ENCODE assay signal across 25 cellular contexts in the genomic region with DNA sequence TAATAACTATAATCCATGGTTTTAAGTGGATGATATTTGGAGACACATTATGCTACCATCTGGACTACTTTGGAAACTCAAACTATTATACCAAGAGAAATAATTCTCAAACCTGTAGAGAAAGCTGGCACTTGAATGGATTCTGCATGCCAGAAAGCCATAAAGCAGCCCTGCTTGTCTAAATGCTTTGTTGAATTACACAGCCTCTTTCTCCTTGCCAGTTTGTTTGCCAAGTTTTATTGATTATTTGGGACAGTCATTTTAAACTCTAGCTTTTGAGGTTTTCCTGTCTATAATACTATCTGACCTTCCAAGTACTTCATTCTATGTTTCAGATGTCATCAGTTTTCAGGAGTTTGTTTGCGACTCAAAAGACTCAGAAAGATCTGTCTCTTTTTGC. TPM values are rescaled to one million over a fixed set of nuclear protein-coding genes. Genes with fewer than 3 reads are reported as not detected.
DNase-seq lines count a peak whose midpoint lies in the region; ATAC-seq and TF ChIP-seq lines count a peak whose summit lies in the region.
"Had no signal": no experiment of that assay in that cellular context is flagged by ENCODE, and none has a peak within 500 bp of the region (broad histone marks: within the 10 kb centered on the region; RNA-seq: fewer than 3 reads in every experiment).

No MANE protein-coding gene starts in this region.

- H3K27ac Mint-ChIP-seq in neural progenitor cell = no peak overlapping the region
- H3K27ac Mint-ChIP-seq in activated T-cell treated with anti-CD3 and anti-CD28 coated beads, Interleukin-2, amount 50 U/mL, for 72 hours = no peak overlapping the region
- H3K27ac Mint-ChIP-seq: activated naive CD4-positive, alpha-beta T cell treated with anti-CD3 and anti-CD28 coated beads for 36 hours; HFFc6; stimulated activated naive CD8-positive, alpha-beta T cell treated with anti-CD3 and anti-CD28 coated beads, Interleukin-15, Interleukin-2, amounts not matched to agents 100 ng/mL and 50 ng/mL, for 24 hours had no signal

- H2AFZ ChIP-seq in neural progenitor cell (replicated peaks) = peak overlapping the region; percentile 59

- H3K9me3 ChIP-seq in MG63 = no peaks in the 10 kb centered on the region
- H3K9me3 ChIP-seq in neural progenitor cell (ENCODE audit: low read depth) = peaks cover 5% of the 10 kb centered on the region
- H3K9me3 ChIP-seq: Caco-2, lower lobe of right lung had no signal

- H3K36me3 Mint-ChIP-seq in neural progenitor cell = no peaks in the 10 kb centered on the region
- H3K36me3 Mint-ChIP-seq in activated T-cell treated with anti-CD3 and anti-CD28 coated beads, Interleukin-2, amount 50 U/mL, for 72 hours (ENCODE audit: insufficient read depth in 2 of 2) = no peaks in the 10 kb centered on the region

- no peaks in the 10 kb centered on the region for H3F3A ChIP-seq in neural progenitor cell (ENCODE audit: low read depth)

- ATAC-seq in GM18520 (IDR thresholded peaks at IDR 0.05; ENCODE audit: unreplicated experiment) = no peak
- no peak for ATAC-seq in activated T-cell treated with anti-CD3 and anti-CD28 coated beads, Interleukin-2, amount 50 U/mL, for 72 hours (replicated peaks in 1 of 2)
- ATAC-seq: activated T-cell treated with anti-CD3 and anti-CD28 coated beads, Interleukin-2, amount 50 U/mL, for 4 hours; lower lobe of right lung had no signal

- no peak overlapping the region for H3K4me3 Mint-ChIP-seq in neural progenitor cell
- no peak overlapping the region for H3K4me3 Mint-ChIP-seq in activated T-cell treated with anti-CD3 and anti-CD28 coated beads, Interleukin-2, amount 50 U/mL, for 72 hours
- H3K4me3 Mint-ChIP-seq: activated naive CD4-positive, alpha-beta T cell treated with anti-CD3 and anti-CD28 coated beads for 36 hours; activated T-cell treated with anti-CD3 and anti-CD28 coated beads, Interleukin-2, amount 50 U/mL, for 4 hours; HFFc6; stimulated activated naive CD8-positive, alpha-beta T cell treated with anti-CD3 and anti-CD28 coated beads, Interleukin-15, Interleukin-2, amounts not matched to agents 100 ng/mL and 50 ng/mL, for 24 hours had no signal

- H3K4me3 ChIP-seq in MG63 (no peak overlapping the region), neural progenitor cell (no peak overlapping the region)
- H3K4me3 ChIP-seq: dorsolateral prefrontal cortex, lower lobe of right lung, skin epidermis had no signal

- no peaks in the 10 kb centered on the region for H3K79me2 ChIP-seq in neural progenitor cell (ENCODE audit: low read depth)

- no peak overlapping the region for H3K27ac ChIP-seq in neural progenitor cell
- H3K27ac ChIP-seq: 22Rv1, dorsolateral prefrontal cortex, lower lobe of right lung, skin epidermis had no signal

- H4K20me1 ChIP-seq in neural progenitor cell (ENCODE audit: low read depth) = no peaks in the 10 kb centered on the region

- H3K9ac ChIP-seq in neural progenitor cell = no peak overlapping the region

- no peak for TF ChIP-seq CTCF in neural progenitor cell (IDR thresholded peaks at IDR 0.05)

- H3K27me3 Mint-ChIP-seq in neural progenitor cell (ENCODE audit: insufficient read depth, low read depth) = peaks cover 18% of the 10 kb centered on the region
- peaks cover 16% of the 10 kb centered on the region for H3K27me3 Mint-ChIP-seq in activated T-cell treated with anti-CD3 and anti-CD28 coated beads, Interleukin-2, amount 50 U/mL, for 72 hours (ENCODE audit: low read depth)

- H3K36me3 ChIP-seq in MG63 (no peaks in the 10 kb centered on the region), neural progenitor cell (no peaks in the 10 kb centered on the region)
- H3K36me3 ChIP-seq: lower lobe of right lung had no signal

- H3K4me1 ChIP-seq in neural progenitor cell = peaks cover 13% of the 10 kb centered on the region
- H3K4me1 ChIP-seq: Caco-2 had no signal

- peaks cover 12% of the 10 kb centered on the region for H3K9me3 Mint-ChIP-seq in neural progenitor cell
- H3K9me3 Mint-ChIP-seq in activated T-cell treated with anti-CD3 and anti-CD28 coated beads, Interleukin-2, amount 50 U/mL, for 72 hours = no peaks in the 10 kb centered on the region
- H3K9me3 Mint-ChIP-seq: activated naive CD4-positive, alpha-beta T cell treated with anti-CD3 and anti-CD28 coated beads for 36 hours; activated T-cell treated with anti-CD3 and anti-CD28 coated beads, Interleukin-2, amount 50 U/mL, for 4 hours; HFFc6; stimulated activated naive CD8-positive, alpha-beta T cell treated with anti-CD3 and anti-CD28 coated beads, Interleukin-15, Interleukin-2, amounts not matched to agents 100 ng/mL and 50 ng/mL, for 24 hours had no signal

- peaks cover 20% of the 10 kb centered on the region for H3K4me1 Mint-ChIP-seq in neural progenitor cell
- peaks cover 6% of the 10 kb centered on the region for H3K4me1 Mint-ChIP-seq in activated T-cell treated with anti-CD3 and anti-CD28 coated beads, Interleukin-2, amount 50 U/mL, for 72 hours (ENCODE audit: low read depth)

- H3K27me3 ChIP-seq in MG63 = no peaks in the 10 kb centered on the region
- H3K27me3 ChIP-seq in neural progenitor cell = no peaks in the 10 kb centered on the region
- H3K27me3 ChIP-seq: dorsolateral prefrontal cortex had no signal

- DNase-seq in DMS 273 (lab: John Stamatoyannopoulos, UW; ENCODE audit: unreplicated experiment) = peak; percentile 22
- no peak for DNase-seq in DMS 273 treated with DMSO at 0.1 percent for 48 hours (lab: John Stamatoyannopoulos, UW)
- DNase-seq in MG63 = peak; percentile 28
- peak; percentile 73 to 94 for DNase-seq in NCI-H524 (lab: John Stamatoyannopoulos, UW)
- no peak for DNase-seq in neural progenitor cell (ENCODE audit: low spot score)
- no peak for DNase-seq in DMS53 treated with DMSO at 0.1 percent for 48 hours (lab: John Stamatoyannopoulos, UW; ENCODE audit: unreplicated experiment)
- DNase-seq in activated T-cell treated with anti-CD3 and anti-CD28 coated beads, Interleukin-2, amount 50 U/mL, for 72 hours = no peak
- DNase-seq: activated naive CD4-positive, alpha-beta T cell treated with anti-CD3 and anti-CD28 coated beads for 36 hours; activated T-cell treated with anti-CD3 and anti-CD28 coated beads, Interleukin-2, amount 50 U/mL, for 4 hours; Caco-2; dorsolateral prefrontal cortex; erythroblast; HFFc6; hippocampal formation; islet precursor cell; lower lobe of right lung; NCI-H1436; NCI-H748 treated with DMSO at 0.1 percent for 48 hours; stimulated activated CD4-positive, alpha-beta T cell treated with anti-CD3 and anti-CD28 coated beads, Interleukin-4, amount 100 ng/mL, for 24 hours; T-helper 9 cell; trophoblast cell had no signal

- H3K4me2 ChIP-seq in neural progenitor cell = no peak overlapping the region

RNA-seq across cellular contexts. Expression of a gene that starts 29.1 kb away (rescaled TPM):
- total RNA-seq in MG63 (2014; rRNA removed; shearing (Covaris generic); ENCODE audit: low replicate concordance) = 40.0 and 67.9 TPM in 2 replicates
- total RNA-seq in neural progenitor cell (ENCODE audit: low replicate concordance) = 56.1 and 84.0 TPM in 2 replicates
- 1 to 10 TPM; 3.5 to 7.7 TPM for total RNA-seq in activated T-cell treated with anti-CD3 and anti-CD28 coated beads, Interleukin-2, amount 50 U/mL, for 72 hours

Comparison
In these comparisons a context has a peak if more than half of its experiments do, and no peak if none do; other contexts are left out.
1. DNase-seq: peak in DMS 273 (single experiment), MG63 (single experiment) and NCI-H524 (2 of 2); none in DMS 273 treated with DMSO at 0.1 percent for 48 hours (single experiment), neural progenitor cell (single experiment), DMS53 treated with DMSO at 0.1 percent for 48 hours (single experiment) and activated T-cell treated with anti-CD3 and anti-CD28 coated beads, Interleukin-2, amount 50 U/mL, for 72 hours (0 of 2).